ENCODE assay signal across 11 cellular contexts in the genomic region with DNA sequence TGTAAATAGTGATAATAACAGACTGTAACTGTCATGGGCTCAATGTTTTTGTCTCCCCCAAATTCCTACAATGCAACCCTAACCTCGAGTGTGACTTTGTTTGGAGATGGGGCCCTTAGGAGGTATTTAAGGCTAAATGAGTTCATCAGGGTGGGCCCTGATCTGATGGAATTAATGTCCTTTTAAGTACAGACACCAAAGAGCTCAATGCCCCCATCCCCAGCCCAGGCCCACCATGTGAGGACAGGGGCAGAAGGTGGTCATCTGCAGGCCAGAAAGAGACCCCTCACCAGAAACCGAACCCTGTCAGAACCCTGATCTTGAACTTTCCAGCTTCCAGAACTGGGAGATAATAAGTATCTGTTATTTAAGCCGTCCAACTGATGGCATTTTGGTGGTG.
DNase-seq lines count a peak whose midpoint lies in the region; ATAC-seq and TF ChIP-seq lines count a peak whose summit lies in the region.
"Had no signal": no experiment of that assay in that cellular context is flagged by ENCODE, and none has a peak within 500 bp of the region (broad histone marks: within the 10 kb centered on the region; RNA-seq: fewer than 3 reads in every experiment).

No MANE protein-coding gene starts in this region.

- CTCF ChIA-PET in SK-N-SH (lab: Yijun Ruan, JAX) = interaction anchor here (0.7 to 1.1 kb wide), 2 partner anchors 45 to 64 kb away, joined by 3 read pairs; no protein-coding TSS in a partner anchor

- POLR2A ChIA-PET in activated naive CD8-positive, alpha-beta T cell treated with anti-CD3 and anti-CD28 coated beads, Interleukin-2, amount 10 ng/mL, durations not matched to agents 7 days and 5 days (lab: Charles Lee) = interaction anchor here (0.6 to 2.5 kb wide), 11 partner anchors 13 to 47 kb away, joined by 3 to 9 read pairs (median 4); no protein-coding TSS in a partner anchor
- POLR2A ChIA-PET in SK-N-SH (lab: Yijun Ruan, JAX) = no interaction called here

- peaks cover 98% of the 10 kb centered on the region for H3K4me1 Mint-ChIP-seq in stimulated activated naive CD8-positive, alpha-beta T cell treated with anti-CD3 and anti-CD28 coated beads, Interleukin-15, Interleukin-2, amounts not matched to agents 100 ng/mL and 50 ng/mL, for 24 hours (ENCODE audit: low read depth)
- H3K4me1 Mint-ChIP-seq in activated naive CD8-positive, alpha-beta T cell treated with anti-CD3 and anti-CD28 coated beads, Interleukin-2, amount 10 ng/mL, durations not matched to agents 7 days and 5 days = peaks cover 71% of the 10 kb centered on the region
- peaks cover 82% of the 10 kb centered on the region for H3K4me1 Mint-ChIP-seq in mesothelial cell of epicardium

- H3K79me2 ChIP-seq in SK-N-SH (ENCODE audit: insufficient read depth) = peaks cover 55% of the 10 kb centered on the region

- TF ChIP-seq CTCF in mesothelial cell of epicardium (IDR thresholded peaks at IDR 0.05; ENCODE audit: unreplicated experiment) (no peak), SK-N-SH (IDR thresholded peaks at IDR 0.05) (no peak)

- H3K4me3 ChIP-seq in SK-N-SH (ENCODE audit: low read depth in 2 of 2, low read length in 1 of 2) = no peak overlapping the region
- H3K4me3 ChIP-seq: tibial artery had no signal

- peaks cover 2% of the 10 kb centered on the region for H3F3A ChIP-seq in SK-N-SH (replicated peaks; ENCODE audit: insufficient read depth)

- no peaks in the 10 kb centered on the region for H3K36me3 ChIP-seq in SK-N-SH (replicated peaks in 1 of 2; ENCODE audit: control insufficient read depth in 1 of 2, insufficient read depth in 2 of 2, low read length in 1 of 2)
- H3K36me3 ChIP-seq: tibial artery had no signal

- no peaks in the 10 kb centered on the region for H3K9me3 Mint-ChIP-seq in stimulated activated naive CD8-positive, alpha-beta T cell treated with anti-CD3 and anti-CD28 coated beads, Interleukin-15, Interleukin-2, amounts not matched to agents 100 ng/mL and 50 ng/mL, for 24 hours
- no peaks in the 10 kb centered on the region for H3K9me3 Mint-ChIP-seq in activated naive CD8-positive, alpha-beta T cell treated with anti-CD3 and anti-CD28 coated beads, Interleukin-2, amount 10 ng/mL, durations not matched to agents 7 days and 5 days
- H3K9me3 Mint-ChIP-seq in mesothelial cell of epicardium = no peaks in the 10 kb centered on the region

- no peaks in the 10 kb centered on the region for H3K27me3 ChIP-seq in SK-N-SH (ENCODE audit: insufficient read depth)
- H3K27me3 ChIP-seq: tibial artery had no signal

- no peak for ATAC-seq in stimulated activated naive CD8-positive, alpha-beta T cell treated with anti-CD3 and anti-CD28 coated beads, Interleukin-15, Interleukin-2, amounts not matched to agents 100 U/mL and 50 U/mL, for 24 hours
- no peak for ATAC-seq in activated naive CD8-positive, alpha-beta T cell treated with anti-CD3 and anti-CD28 coated beads, Interleukin-2, amount 10 ng/mL, durations not matched to agents 7 days and 5 days (ENCODE audit: low read depth)
- ATAC-seq in GM21825 (IDR thresholded peaks at IDR 0.05; ENCODE audit: unreplicated experiment) = no peak
- ATAC-seq: Panc1 had no signal

- H3K27me3 Mint-ChIP-seq in stimulated activated naive CD8-positive, alpha-beta T cell treated with anti-CD3 and anti-CD28 coated beads, Interleukin-15, Interleukin-2, amounts not matched to agents 100 ng/mL and 50 ng/mL, for 24 hours = no peaks in the 10 kb centered on the region
- no peaks in the 10 kb centered on the region for H3K27me3 Mint-ChIP-seq in activated naive CD8-positive, alpha-beta T cell treated with anti-CD3 and anti-CD28 coated beads, Interleukin-2, amount 10 ng/mL, durations not matched to agents 7 days and 5 days
- H3K27me3 Mint-ChIP-seq in mesothelial cell of epicardium (ENCODE audit: low read depth) = no peaks in the 10 kb centered on the region

- H3K36me3 Mint-ChIP-seq in stimulated activated naive CD8-positive, alpha-beta T cell treated with anti-CD3 and anti-CD28 coated beads, Interleukin-15, Interleukin-2, amounts not matched to agents 100 ng/mL and 50 ng/mL, for 24 hours (ENCODE audit: low read depth) = peaks cover 24% of the 10 kb centered on the region
- peaks cover 18% of the 10 kb centered on the region for H3K36me3 Mint-ChIP-seq in activated naive CD8-positive, alpha-beta T cell treated with anti-CD3 and anti-CD28 coated beads, Interleukin-2, amount 10 ng/mL, durations not matched to agents 7 days and 5 days
- peaks cover 1% of the 10 kb centered on the region for H3K36me3 Mint-ChIP-seq in mesothelial cell of epicardium

- peak overlapping the region; percentile 77 for H3K4me3 Mint-ChIP-seq in stimulated activated naive CD8-positive, alpha-beta T cell treated with anti-CD3 and anti-CD28 coated beads, Interleukin-15, Interleukin-2, amounts not matched to agents 100 ng/mL and 50 ng/mL, for 24 hours
- no peak overlapping the region for H3K4me3 Mint-ChIP-seq in activated naive CD8-positive, alpha-beta T cell treated with anti-CD3 and anti-CD28 coated beads, Interleukin-2, amount 10 ng/mL, durations not matched to agents 7 days and 5 days
- no peak overlapping the region for H3K4me3 Mint-ChIP-seq in mesothelial cell of epicardium

- H3K9me3 ChIP-seq in SK-N-SH = no peaks in the 10 kb centered on the region
- H3K9me3 ChIP-seq: tibial artery had no signal

- H2AFZ ChIP-seq in SK-N-SH (ENCODE audit: low read depth) = no peak overlapping the region

- H3K4me1 ChIP-seq in SK-N-SH (ENCODE audit: control insufficient read depth in 1 of 2, insufficient read depth in 2 of 2, low read depth in 1 of 2, low read length in 1 of 2) = peaks cover 5 to 31% of the 10 kb centered on the region in 2 experiments; a peak in 2 of 4 replicates

- no peak for TF ChIP-seq EP300 in SK-N-SH (IDR thresholded peaks at IDR 0.05; ENCODE audit: borderline replicate concordance in 1 of 2, low read depth in 1 of 2, low read length in 1 of 2)

- no peak for DNase-seq in stimulated activated naive CD8-positive, alpha-beta T cell treated with anti-CD3 and anti-CD28 coated beads, Interleukin-15, Interleukin-2, amounts not matched to agents 100 U/mL and 50 U/mL, for 24 hours
- no peak for DNase-seq in activated naive CD8-positive, alpha-beta T cell treated with anti-CD3 and anti-CD28 coated beads, Interleukin-2, amount 10 ng/mL, durations not matched to agents 7 days and 5 days
- DNase-seq in mesothelial cell of epicardium (ENCODE audit: low spot score in 2 of 2, unreplicated experiment in 2 of 2) (no peak), SK-N-SH (no peak), NCI-H1105 (lab: John Stamatoyannopoulos, UW) (no peak), cerebellum (ENCODE audit: low spot score) (no peak)
- DNase-seq: NCI-H2081, tibial artery had no signal

- no peaks in the 10 kb centered on the region for H3K9me2 ChIP-seq in SK-N-SH

- peak overlapping the region; percentile 96 for H3K27ac Mint-ChIP-seq in stimulated activated naive CD8-positive, alpha-beta T cell treated with anti-CD3 and anti-CD28 coated beads, Interleukin-15, Interleukin-2, amounts not matched to agents 100 ng/mL and 50 ng/mL, for 24 hours
- H3K27ac Mint-ChIP-seq in activated naive CD8-positive, alpha-beta T cell treated with anti-CD3 and anti-CD28 coated beads, Interleukin-2, amount 10 ng/mL, durations not matched to agents 7 days and 5 days = peak overlapping the region; percentile 92
- H3K27ac Mint-ChIP-seq in mesothelial cell of epicardium = peak overlapping the region; percentile 22

- WGBS in SK-N-SH (ENCODE audit: low lambda C conversion rate) = 81% methylated on average over 2 of the region's 3 CpGs

- H3K9ac ChIP-seq in SK-N-SH = no peak overlapping the region

- H3K27ac ChIP-seq in SK-N-SH (ENCODE audit: low read depth in 2 of 2, low read length in 1 of 2) = no peak overlapping the region
- H3K27ac ChIP-seq: tibial artery had no signal

- H4K20me1 ChIP-seq in SK-N-SH (ENCODE audit: insufficient read depth) = peaks cover 3% of the 10 kb centered on the region; the same call in 1 of the 2 replicates

- TF ChIP-seq RAD21 in SK-N-SH (IDR thresholded peaks at IDR 0.05; ENCODE audit: low read length) = no peak

- H3K4me2 ChIP-seq in SK-N-SH = no peak overlapping the region

TF ChIP-seq in SK-N-SH, 30 proteins besides CTCF, POLR2A, EP300 and RAD21 (continues in another document):
- TF ChIP-seq TAF1 (IDR thresholded peaks at IDR 0.05; ENCODE audit: borderline replicate concordance, low read depth, low read length) (no peak), TEAD4 (IDR thresholded peaks at IDR 0.05; ENCODE audit: borderline replicate concordance, insufficient read depth) (no peak), EZH2phosphoT487 (IDR thresholded peaks at IDR 0.05; ENCODE audit: borderline replicate concordance, low read depth) (no peak), MXI1 (IDR thresholded peaks at IDR 0.05; ENCODE audit: low read depth, low read length) (no peak), NRF1 (IDR thresholded peaks at IDR 0.05; ENCODE audit: low read depth, low read length) (no peak), MEF2A (IDR thresholded peaks at IDR 0.05; ENCODE audit: borderline replicate concordance, low read depth) (no peak), RFX5 (IDR thresholded peaks at IDR 0.05; ENCODE audit: low read length) (no peak)
- TF ChIP-seq, protein P1, sequence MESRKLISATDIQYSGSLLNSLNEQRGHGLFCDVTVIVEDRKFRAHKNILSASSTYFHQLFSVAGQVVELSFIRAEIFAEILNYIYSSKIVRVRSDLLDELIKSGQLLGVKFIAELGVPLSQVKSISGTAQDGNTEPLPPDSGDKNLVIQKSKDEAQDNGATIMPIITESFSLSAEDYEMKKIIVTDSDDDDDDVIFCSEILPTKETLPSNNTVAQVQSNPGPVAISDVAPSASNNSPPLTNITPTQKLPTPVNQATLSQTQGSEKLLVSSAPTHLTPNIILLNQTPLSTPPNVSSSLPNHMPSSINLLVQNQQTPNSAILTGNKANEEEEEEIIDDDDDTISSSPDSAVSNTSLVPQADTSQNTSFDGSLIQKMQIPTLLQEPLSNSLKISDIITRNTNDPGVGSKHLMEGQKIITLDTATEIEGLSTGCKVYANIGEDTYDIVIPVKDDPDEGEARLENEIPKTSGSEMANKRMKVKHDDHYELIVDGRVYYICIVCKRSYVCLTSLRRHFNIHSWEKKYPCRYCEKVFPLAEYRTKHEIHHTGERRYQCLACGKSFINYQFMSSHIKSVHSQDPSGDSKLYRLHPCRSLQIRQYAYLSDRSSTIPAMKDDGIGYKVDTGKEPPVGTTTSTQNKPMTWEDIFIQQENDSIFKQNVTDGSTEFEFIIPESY (IDR thresholded peaks at IDR 0.05; ENCODE audit: borderline replicate concordance, low read depth) = no peak

Comparison
In these comparisons a context has a peak if more than half of its experiments do, and no peak if none do; other contexts are left out.
1. H3K27ac Mint-ChIP-seq: peak in every context shown above with its lines; median percentile 96 in stimulated activated naive CD8-positive, alpha-beta T cell treated with anti-CD3 and anti-CD28 coated beads, Interleukin-15, Interleukin-2, amounts not matched to agents 100 ng/mL and 50 ng/mL, for 24 hours; 92 in activated naive CD8-positive, alpha-beta T cell treated with anti-CD3 and anti-CD28 coated beads, Interleukin-2, amount 10 ng/mL, durations not matched to agents 7 days and 5 days; 22 in mesothelial cell of epicardium.